ENCODE assay signal across 20 cellular contexts in genomic region chr13:112881656-112882554, GRCh38.
"Had no signal": no experiment of that assay in that cellular context is flagged by ENCODE, and none has a peak within 500 bp of the region (broad histone marks: within the 10 kb centered on the region; RNA-seq: fewer than 3 reads in every experiment).

No MANE protein-coding gene starts in this region.

- ATAC-seq: foreskin keratinocyte; heart right ventricle; left ventricle myocardium superior; naive thymus-derived CD4-positive, alpha-beta T cell; right cardiac atrium had no signal

- H3K27me3 ChIP-seq: esophagus muscularis mucosa, foreskin keratinocyte, heart right ventricle, vagina had no signal

- H3K27ac ChIP-seq: esophagus muscularis mucosa, foreskin keratinocyte, heart right ventricle, parathyroid adenoma, SK-N-MC, vagina, VCaP had no signal

- H3K4me3 ChIP-seq: esophagus muscularis mucosa, heart right ventricle, SK-N-MC, vagina had no signal

- DNase-seq: activated CD4-positive, alpha-beta memory T cell treated with anti-CD3 and anti-CD28 coated beads for 36 hours; activated CD4-positive, alpha-beta T cell treated with anti-CD3 and anti-CD28 coated beads, Interleukin-2, amount 10 ng/mL, durations not matched to agents 24 days and 14 days; activated CD4-positive, CD25-positive, alpha-beta regulatory T cell treated with anti-CD3 and anti-CD28 coated beads, Interleukin-2, amount 50 U/mL, for 72 hours; activated CD8-positive, alpha-beta memory T cell treated with anti-CD3 and anti-CD28 coated beads, Interleukin-2, amount 50 U/mL, for 4 hours; activated gamma-delta T cell; activated T-cell treated with anti-CD3 and anti-CD28 coated beads, Interleukin-2, amount 50 U/mL, for 1 hour; central memory CD4-positive, alpha-beta T cell; foreskin keratinocyte; naive thymus-derived CD4-positive, alpha-beta T cell; occipital lobe; stimulated activated CD4-positive, alpha-beta T cell treated with anti-CD3 and anti-CD28 coated beads, Interleukin-2, amount 100 ng/mL, for 48 hours; stimulated activated naive CD4-positive, alpha-beta T cell treated with Interleukin-2 at 50 U/mL for 16 hours had no signal

- H3K9me3 ChIP-seq: esophagus muscularis mucosa, heart right ventricle, vagina had no signal
